In the genomic region with DNA sequence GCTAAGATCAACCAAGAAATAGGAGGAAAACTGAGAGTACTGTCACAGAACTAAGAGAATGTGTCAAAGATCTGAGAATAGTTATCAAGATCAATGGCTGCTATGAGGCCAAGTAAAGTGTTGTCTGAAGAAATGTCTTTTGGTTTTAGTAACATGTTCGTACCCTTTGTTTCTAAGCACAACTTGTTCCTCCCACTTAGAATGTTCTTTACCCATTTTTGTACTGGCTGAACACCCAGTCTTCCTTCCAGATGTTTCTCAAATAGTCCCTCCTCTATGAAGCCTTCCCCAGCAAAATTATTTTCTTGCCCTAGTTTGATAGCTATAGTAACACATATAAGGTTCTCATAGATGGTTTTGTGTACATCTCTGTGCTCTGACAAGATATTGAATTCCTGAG, we compare ENCODE assay signal across 23 cellular contexts.
"Had no signal": no experiment of that assay in that cellular context is flagged by ENCODE, and none has a peak within 500 bp of the region (broad histone marks: within the 10 kb centered on the region; RNA-seq: fewer than 3 reads in every experiment).

No MANE protein-coding gene starts in this region.

- H3K9me3 ChIP-seq: ovary, psoas muscle, right lobe of liver, sigmoid colon, stomach, testis, tibial artery, transverse colon, upper lobe of right lung, uterus had no signal

- H3K9ac ChIP-seq: neural progenitor cell, parathyroid adenoma had no signal

- H3K36me3 ChIP-seq: neural progenitor cell, ovary, right lobe of liver, sigmoid colon, stomach, upper lobe of right lung, uterus had no signal

- H3K27ac ChIP-seq: neural progenitor cell, ovary, parathyroid adenoma, psoas muscle, right lobe of liver, sigmoid colon, stomach, testis, tibial artery, transverse colon, upper lobe of right lung, uterus had no signal

- H3K27me3 ChIP-seq: neural progenitor cell, ovary, right lobe of liver, sigmoid colon, stomach, testis, tibial artery, transverse colon, upper lobe of right lung, uterus had no signal

- DNase-seq: natural killer cell; occipital lobe; ovary; posterior cingulate gyrus; psoas muscle; right cardiac atrium; right lobe of liver; sigmoid colon; small intestine; stimulated activated CD4-positive, alpha-beta T cell treated with anti-CD3 and anti-CD28 coated beads, Interleukin-15, amount 100 ng/mL, for 24 hours; stimulated activated CD4-positive, alpha-beta T cell treated with anti-CD3 and anti-CD28 coated beads, Interleukin-2, amount 100 ng/mL, for 24 hours; stimulated activated CD4-positive, alpha-beta T cell treated with anti-CD3 and anti-CD28 coated beads, Interleukin-2, amount 100 ng/mL, for 48 hours; stimulated activated CD4-positive, alpha-beta T cell treated with anti-CD3 and anti-CD28 coated beads, Interleukin-4, amount 100 ng/mL, for 24 hours; stimulated activated naive B cell treated with anti-CD40 and anti-IgM and Interleukin-4, amounts not matched to agents 10 μg/mL and 1 μg/mL and 100 μg/mL, for 72 hours; stimulated activated naive CD4-positive, alpha-beta T cell treated with Interleukin-2 at 50 U/mL for 16 hours; stomach; testis; tibial artery; transverse colon; upper lobe of right lung; uterus had no signal

- H3K4me1 ChIP-seq: neural progenitor cell, parathyroid adenoma, right lobe of liver, testis, tibial artery, upper lobe of right lung, uterus had no signal

- H3K4me3 ChIP-seq: neural progenitor cell, ovary, psoas muscle, right lobe of liver, sigmoid colon, stomach, testis, tibial artery, transverse colon, upper lobe of right lung, uterus had no signal
